ENCODE assay signal across 8 cellular contexts in genomic region chr7:37031571-37032257, GRCh38.
DNase-seq lines count a peak whose midpoint lies in the region; ATAC-seq and TF ChIP-seq lines count a peak whose summit lies in the region.

No MANE protein-coding gene starts in this region.

- H3K27ac Mint-ChIP-seq in activated CD4-positive, alpha-beta memory T cell treated with anti-CD3 and anti-CD28 coated beads for 36 hours, result peak overlapping the region; percentile 49

- peaks cover 57% of the 10 kb centered on the region for H3K4me1 Mint-ChIP-seq in activated CD4-positive, alpha-beta memory T cell treated with anti-CD3 and anti-CD28 coated beads for 36 hours (ENCODE audit: low read depth)

- DNase-seq in DMS 273 treated with DMSO at 0.1 percent for 48 hours (lab: John Stamatoyannopoulos, UW) (peak; percentile 83), NCI-H1436 treated with DMSO at 0.1 percent for 48 hours (lab: John Stamatoyannopoulos, UW) (peak; percentile 73), epithelial cell of esophagus (ENCODE audit: low read depth) (peak; percentile 100), mucosa of descending colon (peak in 2 of 3 donors; percentile 27 to 56)
- DNase-seq in activated CD4-positive, alpha-beta memory T cell treated with anti-CD3 and anti-CD28 coated beads for 36 hours, result peak; percentile 68
- DNase-seq in stimulated activated naive CD8-positive, alpha-beta T cell treated with anti-CD3 and anti-CD28 coated beads, Interleukin-15, Interleukin-2, amounts not matched to agents 100 U/mL and 50 U/mL, for 24 hours, result peak; percentile 30

- H3K27me3 Mint-ChIP-seq in activated CD4-positive, alpha-beta memory T cell treated with anti-CD3 and anti-CD28 coated beads for 36 hours, result no peaks in the 10 kb centered on the region

- peaks cover 30% of the 10 kb centered on the region for H3K36me3 Mint-ChIP-seq in activated CD4-positive, alpha-beta memory T cell treated with anti-CD3 and anti-CD28 coated beads for 36 hours

- no peaks in the 10 kb centered on the region for H3K9me3 ChIP-seq in mucosa of descending colon

- ATAC-seq in mucosa of descending colon (peak; percentile 99), GM18907 (IDR thresholded peaks at IDR 0.05; ENCODE audit: unreplicated experiment) (no peak), HG03159 (IDR thresholded peaks at IDR 0.05; ENCODE audit: unreplicated experiment) (no peak)
- peak; percentile 90 for ATAC-seq in stimulated activated naive CD8-positive, alpha-beta T cell treated with anti-CD3 and anti-CD28 coated beads, Interleukin-15, Interleukin-2, amounts not matched to agents 100 U/mL and 50 U/mL, for 24 hours

- no peaks in the 10 kb centered on the region for H3K9me3 Mint-ChIP-seq in activated CD4-positive, alpha-beta memory T cell treated with anti-CD3 and anti-CD28 coated beads for 36 hours

- H3K4me3 Mint-ChIP-seq in activated CD4-positive, alpha-beta memory T cell treated with anti-CD3 and anti-CD28 coated beads for 36 hours, result no peak overlapping the region

- no peak overlapping the region for H3K4me3 ChIP-seq in epithelial cell of esophagus (ENCODE audit: low read length)
- no peak overlapping the region for H3K4me3 ChIP-seq in mucosa of descending colon

- intact Hi-C loops in activated CD4-positive, alpha-beta memory T cell treated with anti-CD3 and anti-CD28 coated beads for 36 hours (cut with micrococcal nuclease), result loop anchor here (1.0 to 5.0 kb wide), 3 partner anchors 34 to 321 kb away; no protein-coding TSS in a partner anchor
- intact Hi-C loops in mucosa of descending colon (cut with DNase I, micrococcal nuclease), result no loop called here

- POLR2A ChIA-PET in activated CD4-positive, alpha-beta memory T cell treated with anti-CD3 and anti-CD28 coated beads for 36 hours (lab: Charles Lee), result no interaction called here

- TF ChIP-seq CTCF in epithelial cell of esophagus (IDR thresholded peaks at IDR 0.05; ENCODE audit: insufficient read depth, low read depth, low read length, missing control alignments) (no peak), mucosa of descending colon (IDR thresholded peaks at IDR 0.05) (no peak)

- CTCF ChIA-PET in activated CD4-positive, alpha-beta memory T cell treated with anti-CD3 and anti-CD28 coated beads for 36 hours (lab: Charles Lee), result no interaction called here

- no peaks in the 10 kb centered on the region for H3K36me3 ChIP-seq in mucosa of descending colon (ENCODE audit: low read depth)

- no peaks in the 10 kb centered on the region for H3K4me1 ChIP-seq in mucosa of descending colon (ENCODE audit: low read depth)

Comparison
In these comparisons a context has a peak if more than half of its experiments do, and no peak if none do; other contexts are left out.
1. DNase-seq: peak in every context shown above with its lines; median percentile 100 in epithelial cell of esophagus; 83 in DMS 273 treated with DMSO at 0.1 percent for 48 hours; 73 in NCI-H1436 treated with DMSO at 0.1 percent for 48 hours; 68 in activated CD4-positive, alpha-beta memory T cell treated with anti-CD3 and anti-CD28 coated beads for 36 hours; 42 in mucosa of descending colon; 30 in stimulated activated naive CD8-positive, alpha-beta T cell treated with anti-CD3 and anti-CD28 coated beads, Interleukin-15, Interleukin-2, amounts not matched to agents 100 U/mL and 50 U/mL, for 24 hours.
2. ATAC-seq: peak in mucosa of descending colon (single experiment) and stimulated activated naive CD8-positive, alpha-beta T cell treated with anti-CD3 and anti-CD28 coated beads, Interleukin-15, Interleukin-2, amounts not matched to agents 100 U/mL and 50 U/mL, for 24 hours (single experiment); none in GM18907 (single experiment) and HG03159 (single experiment).